8 cellular contexts compared by ENCODE assay signal in genomic region chr3:31288641-31289100, GRCh38.
DNase-seq lines count a peak whose midpoint lies in the region; ATAC-seq and TF ChIP-seq lines count a peak whose summit lies in the region.

No MANE protein-coding gene starts in this region.

- no peak for TF ChIP-seq CTCF in nephron (IDR thresholded peaks at IDR 0.05; ENCODE audit: unreplicated experiment in 3 of 3)

- H3K27ac Mint-ChIP-seq in nephron = peak overlapping the region; percentile 84 to 95 (median 93)
- H3K27ac Mint-ChIP-seq in stimulated activated naive B cell treated with anti-CD40 and anti-IgM and Interleukin-4, amounts not matched to agents 10 μg/mL and 1 μg/mL and 100 μg/mL, for 72 hours = no peak overlapping the region

- peaks cover 42% of the 10 kb centered on the region for H3K4me1 Mint-ChIP-seq in nephron
- peaks cover 1 to 7% of the 10 kb centered on the region in 2 donors for H3K4me1 Mint-ChIP-seq in stimulated activated naive B cell treated with anti-CD40 and anti-IgM and Interleukin-4, amounts not matched to agents 10 μg/mL and 1 μg/mL and 100 μg/mL, for 72 hours

- H3K36me3 Mint-ChIP-seq in nephron (ENCODE audit: low read depth) = no peaks in the 10 kb centered on the region
- no peaks in the 10 kb centered on the region for H3K36me3 Mint-ChIP-seq in stimulated activated naive B cell treated with anti-CD40 and anti-IgM and Interleukin-4, amounts not matched to agents 10 μg/mL and 1 μg/mL and 100 μg/mL, for 72 hours

- H3K9me3 ChIP-seq in ectodermal cell (ENCODE audit: control insufficient read depth, low read length) = no peaks in the 10 kb centered on the region

- H3K9me3 Mint-ChIP-seq in nephron = no peaks in the 10 kb centered on the region
- no peaks in the 10 kb centered on the region for H3K9me3 Mint-ChIP-seq in stimulated activated naive B cell treated with anti-CD40 and anti-IgM and Interleukin-4, amounts not matched to agents 10 μg/mL and 1 μg/mL and 100 μg/mL, for 72 hours

- peak overlapping the region; percentile 19 for H3K27ac ChIP-seq in ectodermal cell (ENCODE audit: insufficient read depth, low read depth, low read length, poor library complexity, severe bottlenecking)

- WGBS in ectodermal cell, 2 experiments = 17 to 29% methylated on average over 7 to 8 of the region's 8 CpGs

- H3K4me1 ChIP-seq in ectodermal cell (ENCODE audit: control insufficient read depth, insufficient read depth, low read length) = peaks cover 11% of the 10 kb centered on the region

- H3K36me3 ChIP-seq in ectodermal cell (ENCODE audit: control insufficient read depth, insufficient read depth, low read length) = no peaks in the 10 kb centered on the region

- no peak for ATAC-seq in stimulated activated naive B cell treated with anti-CD40 and anti-IgM and Interleukin-4, amounts not matched to agents 10 μg/mL and 1 μg/mL and 100 μg/mL, for 72 hours (replicated peaks)
- ATAC-seq in HG02981 (IDR thresholded peaks at IDR 0.05; ENCODE audit: unreplicated experiment) (no peak), GM21381 (IDR thresholded peaks at IDR 0.05; ENCODE audit: unreplicated experiment) (no peak), HG03460 (IDR thresholded peaks at IDR 0.05; ENCODE audit: unreplicated experiment) (no peak)

- H3K27me3 ChIP-seq in ectodermal cell (ENCODE audit: control insufficient read depth, insufficient read depth, low read length, poor library complexity, severe bottlenecking) = no peaks in the 10 kb centered on the region

- no peak overlapping the region for H3K4me3 ChIP-seq in ectodermal cell (ENCODE audit: insufficient read depth, low read depth, low read length)

- no peak overlapping the region for H3K4me3 Mint-ChIP-seq in nephron
- no peak overlapping the region for H3K4me3 Mint-ChIP-seq in stimulated activated naive B cell treated with anti-CD40 and anti-IgM and Interleukin-4, amounts not matched to agents 10 μg/mL and 1 μg/mL and 100 μg/mL, for 72 hours

- H3K27me3 Mint-ChIP-seq in nephron (ENCODE audit: low read depth) = no peaks in the 10 kb centered on the region
- H3K27me3 Mint-ChIP-seq in stimulated activated naive B cell treated with anti-CD40 and anti-IgM and Interleukin-4, amounts not matched to agents 10 μg/mL and 1 μg/mL and 100 μg/mL, for 72 hours = no peaks in the 10 kb centered on the region

- DNase-seq in GM03348 (ENCODE audit: low spot score) (peak; percentile 55), SW480 (ENCODE audit: low spot score) (peak; percentile 99)
- no peak for DNase-seq in stimulated activated naive B cell treated with anti-CD40 and anti-IgM and Interleukin-4, amounts not matched to agents 10 μg/mL and 1 μg/mL and 100 μg/mL, for 72 hours
